ENCODE assay signal across 9 cellular contexts in genomic region chr19:10238172-10238783, GRCh38. TPM values are rescaled to one million over a fixed set of nuclear protein-coding genes. Genes with fewer than 3 reads are reported as not detected.
DNase-seq lines count a peak whose midpoint lies in the region; FAIRE-seq and TF ChIP-seq lines count a peak whose summit lies in the region.
"Had no signal": no experiment of that assay in that cellular context is flagged by ENCODE, and none has a peak within 500 bp of the region (broad histone marks: within the 10 kb centered on the region; RNA-seq: fewer than 3 reads in every experiment).

No MANE protein-coding gene starts in this region.

- no peak for TF ChIP-seq POLR2A in GM12892 (IDR thresholded peaks at IDR 0.05; ENCODE audit: low read depth, low read length)

- FAIRE-seq in GM12892 (lab: Jason Lieb, UNC) (peak; percentile 57), HTR-8/SVneo (lab: Jason Lieb, UNC) (no peak)

- DNase-seq in GM12892 (ENCODE audit: insufficient read length): no peak
- DNase-seq in NCI-H510A treated with DMSO at 0.1 percent for 48 hours (lab: John Stamatoyannopoulos, UW): peak; percentile 92
- peak; percentile 47 for DNase-seq in fibroblast of peridontal ligament (ENCODE audit: extremely low read depth)
- peak; percentile 85 for DNase-seq in skeletal muscle cell (ENCODE audit: low read depth)
- no peak for DNase-seq in GM10266 (ENCODE audit: extremely low spot score)
- DNase-seq in HTR-8/SVneo (ENCODE audit: insufficient read length, low spot score): no peak
- DNase-seq in putamen (ENCODE audit: low spot score): no peak
- no peak for DNase-seq in islet precursor cell

- TF ChIP-seq CTCF in GM10266 (IDR thresholded peaks at IDR 0.05; ENCODE audit: control insufficient read depth, insufficient read depth, low read depth, missing control alignments): no peak

- no peak overlapping the region for H3K4me3 ChIP-seq in skeletal muscle cell (ENCODE audit: low read depth, low read length)
- H3K4me3 ChIP-seq: cardiac muscle cell had no signal

RNA-seq across cellular contexts. Expression of gene S1PR2, which starts 7.1 kb away (rescaled TPM):
- 10.6 TPM for polyA plus RNA-seq in GM12892 (2012; ENCODE audit: missing spikeins)

RNA-seq across cellular contexts. Expression of gene MRPL4, which starts 13.7 kb away (rescaled TPM):
- polyA plus RNA-seq in GM12892 (2012; ENCODE audit: missing spikeins): 49.2 TPM

RNA-seq across cellular contexts. Expression of gene ICAM1, which starts 32.6 kb away (rescaled TPM):
- polyA plus RNA-seq in GM12892 (2012; ENCODE audit: missing spikeins): 48.8 TPM

RNA-seq across cellular contexts. Expression of gene DNMT1, which starts 43.5 kb away (rescaled TPM):
- polyA plus RNA-seq in GM12892 (2012; ENCODE audit: missing spikeins): 122 TPM

RNA-seq across cellular contexts. Expression of gene ICAM4, which starts 48.5 kb away (rescaled TPM):
- 0.78 TPM for polyA plus RNA-seq in GM12892 (2012; ENCODE audit: missing spikeins)

Comparison
In these comparisons a context has a peak if more than half of its experiments do, and no peak if none do; other contexts are left out.
1. DNase-seq: peak in NCI-H510A treated with DMSO at 0.1 percent for 48 hours (single experiment), fibroblast of peridontal ligament (single experiment) and skeletal muscle cell (single experiment); none in GM12892 (single experiment), GM10266 (single experiment), HTR-8/SVneo (single experiment), putamen (single experiment) and islet precursor cell (single experiment).